ENCODE assay signal across 26 cellular contexts in genomic region chr2:23476786-23477185, GRCh38.
"Had no signal": no experiment of that assay in that cellular context is flagged by ENCODE, and none has a peak within 500 bp of the region (broad histone marks: within the 10 kb centered on the region; RNA-seq: fewer than 3 reads in every experiment).

No MANE protein-coding gene starts in this region.

- H3K27me3 ChIP-seq: brain microvascular endothelial cell, gastroesophageal sphincter, hepatocyte, sigmoid colon, tibial nerve had no signal

- H3K36me3 ChIP-seq: brain microvascular endothelial cell, neural progenitor cell, sigmoid colon had no signal

- H3K9ac ChIP-seq: neural progenitor cell had no signal

- ATAC-seq: effector memory CD8-positive, alpha-beta T cell; gastroesophageal sphincter; left cardiac atrium; left ventricle myocardium superior; naive thymus-derived CD8-positive, alpha-beta T cell had no signal

- H3K4me2 ChIP-seq: hepatocyte, neural progenitor cell had no signal

- H2AFZ ChIP-seq: hepatocyte, neural progenitor cell had no signal

- DNase-seq: activated CD4-positive, alpha-beta T cell treated with anti-CD3 and anti-CD28 coated beads for 4 hours; activated CD4-positive, alpha-beta T cell treated with anti-CD3 and anti-CD28 coated beads, Interleukin-2, amount 50 U/mL, for 4 hours; activated gamma-delta T cell treated with Interleukin-2 at 50 U/mL for 16 hours; activated naive CD4-positive, alpha-beta T cell treated with anti-CD3 and anti-CD28 coated beads, Interleukin-2, amount 50 U/mL, for 16 hours; activated T-cell treated with anti-CD3 and anti-CD28 coated beads, Interleukin-2, amount 50 U/mL, for 1 hour; amniotic stem cell; brain microvascular endothelial cell; caudate nucleus; cortex of kidney; effector memory CD8-positive, alpha-beta T cell; left cardiac atrium; left ventricle myocardium superior; naive thymus-derived CD8-positive, alpha-beta T cell; small intestine; stimulated activated CD4-positive, alpha-beta T cell treated with anti-CD3 and anti-CD28 coated beads, Interleukin-1b, Interleukin-23, amount 100 ng/mL, for 48 hours; stimulated activated naive CD4-positive, alpha-beta T cell treated with Interleukin-2 at 50 U/mL for 16 hours had no signal

- H3K4me3 ChIP-seq: gastroesophageal sphincter, hepatocyte, neural progenitor cell, sigmoid colon, tibial nerve had no signal

- H3K79me2 ChIP-seq: hepatocyte had no signal

- FAIRE-seq: astrocyte, endothelial cell of umbilical vein, keratinocyte, small intestine, urothelium cell line had no signal

- H3K9me3 ChIP-seq: gastroesophageal sphincter, sigmoid colon, tibial nerve had no signal

- H3K27ac ChIP-seq: brain microvascular endothelial cell, gastroesophageal sphincter, hepatocyte, neural progenitor cell, sigmoid colon, VCaP had no signal
